Comparison of ENCODE assay signal across 9 cellular contexts in the genomic region with DNA sequence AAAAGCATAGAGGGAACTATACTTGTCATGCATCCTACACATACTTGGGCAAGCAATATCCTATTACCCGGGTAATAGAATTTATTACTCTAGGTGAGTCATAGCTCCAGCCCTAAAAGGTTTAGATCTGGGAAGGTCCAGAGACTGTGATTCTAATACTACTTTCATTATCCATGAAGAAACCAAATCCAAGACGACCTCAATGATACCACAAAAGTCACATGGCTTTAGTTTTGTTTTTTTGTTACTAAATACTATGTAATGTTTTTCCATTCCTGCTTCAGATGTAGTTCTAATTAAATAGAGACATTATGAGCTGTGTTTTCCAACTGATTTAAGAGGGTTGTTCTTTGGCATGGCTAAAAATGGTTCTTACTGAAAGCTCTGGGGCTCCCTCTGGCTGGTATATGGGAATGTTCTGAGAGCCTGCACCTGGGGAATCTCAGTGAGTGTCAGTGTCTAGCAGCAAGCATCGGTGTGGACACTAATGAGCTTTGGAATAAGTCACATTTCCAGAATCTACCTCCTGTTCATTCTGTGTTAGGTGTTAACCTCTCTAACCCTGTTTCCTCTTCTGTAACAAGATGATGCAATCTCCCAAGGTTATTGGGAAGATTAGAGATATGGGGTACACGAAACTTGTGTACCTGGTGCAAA. TPM values are rescaled to one million over a fixed set of nuclear protein-coding genes. Genes with fewer than 3 reads are reported as not detected.
A peak's percentile ranks its signal among the peaks of the same experiment; 100 is the strongest.
DNase-seq lines count a peak whose midpoint lies in the region; ATAC-seq and TF ChIP-seq lines count a peak whose summit lies in the region.
"Had no signal": no experiment of that assay in that cellular context is flagged by ENCODE, and none has a peak within 500 bp of the region (broad histone marks: within the 10 kb centered on the region; RNA-seq: fewer than 3 reads in every experiment).

No MANE protein-coding gene starts in this region.

- H3K27me3 Mint-ChIP-seq in nephron progenitor cell (ENCODE audit: low read depth, poor library complexity), result no peaks in the 10 kb centered on the region

- 34 to 41% methylated on average over 4 of the region's 4 CpGs for WGBS in heart right ventricle, 2 donors
- WGBS in spleen, 5 donors, result 39 to 62% (median 41%) methylated on average over 4 of the region's 4 CpGs

- H3K36me3 ChIP-seq in H7 (replicated peaks; ENCODE audit: control insufficient read depth, insufficient read depth, low read length), result no peaks in the 10 kb centered on the region
- peaks cover 0 to 69% (median 9%) of the 10 kb centered on the region in 9 donors for H3K36me3 ChIP-seq in heart right ventricle
- H3K36me3 ChIP-seq in spleen, result peaks cover 0 to 80% (median 7%) of the 10 kb centered on the region in 6 donors

- H3K9me3 ChIP-seq in heart right ventricle (no peaks in the 10 kb centered on the region), spleen (no peaks in the 10 kb centered on the region)

- H3K27ac ChIP-seq in VCaP (peak overlapping the region; percentile 36), heart right ventricle (peak overlapping the region in 2 of 10 donors; percentile 5 to 15), spleen (no peak overlapping the region)

- no peak overlapping the region for H3K27ac Mint-ChIP-seq in nephron progenitor cell

- no peak for TF ChIP-seq POLR2A in spleen (IDR thresholded peaks at IDR 0.05)

- peak; percentile 35 for DNase-seq in H7
- peak in 1 of 2 donors; percentile 35 for DNase-seq in heart right ventricle
- no peak for DNase-seq in spleen
- DNase-seq in epidermal melanocyte (ENCODE audit: insufficient read length, low spot score), result no peak
- no peak for DNase-seq in nephron progenitor cell
- no peak for DNase-seq in cerebellum (ENCODE audit: low spot score)

- no peaks in the 10 kb centered on the region for H3K27me3 ChIP-seq in H7 (ENCODE audit: control insufficient read depth, insufficient read depth, low read length)
- H3K27me3 ChIP-seq in heart right ventricle, result no peaks in the 10 kb centered on the region
- H3K27me3 ChIP-seq in spleen (replicated peaks in 1 of 7), result no peaks in the 10 kb centered on the region

- H3K4me3 ChIP-seq in H7 (ENCODE audit: insufficient read depth, low read depth, low read length) (no peak overlapping the region), heart right ventricle (no peak overlapping the region), spleen (no peak overlapping the region)

- intact Hi-C loops in heart right ventricle (cut with DNase I), result loop anchor here in 7 of 10 donors (1.0 to 10.0 kb wide), 5 partner anchors 78 to 188 kb away; partner anchors contain the start of gene IL18R1 (in 1 of the 7)
- intact Hi-C loops in spleen (cut with DNase I; ENCODE audit: low total_unique reads), result no loop called here

- H3K4me1 ChIP-seq in heart right ventricle (peaks cover 0 to 14% (median 6%) of the 10 kb centered on the region in 9 donors), spleen (peaks cover 0 to 10% (median 3%) of the 10 kb centered on the region in 6 donors)

- no peak overlapping the region for H3K4me3 Mint-ChIP-seq in nephron progenitor cell

- H3K9me3 Mint-ChIP-seq in nephron progenitor cell, result no peaks in the 10 kb centered on the region

- TF ChIP-seq CTCF in VCaP (conservative IDR thresholded peaks at IDR 0.05) (peak; percentile 83), heart right ventricle (IDR thresholded peaks at IDR 0.05) (peak; percentile 41 to 83 (median 66)), spleen (IDR thresholded peaks at IDR 0.05 in 8 of 11, conservative IDR thresholded peaks at IDR 0.05 in 3 of 11) (peak in 6 of 11 experiments; percentile 21 to 51 (median 34)), nephron progenitor cell (IDR thresholded peaks at IDR 0.05) (no peak)

- H3K4me1 Mint-ChIP-seq in nephron progenitor cell, result no peaks in the 10 kb centered on the region

- H3K36me3 Mint-ChIP-seq in nephron progenitor cell (ENCODE audit: low read depth), result no peaks in the 10 kb centered on the region

- ATAC-seq in heart right ventricle (peak; percentile 73 to 95 (median 86)), HG03354 (IDR thresholded peaks at IDR 0.05; ENCODE audit: poor library complexity, severe bottlenecking, unreplicated experiment) (no peak)

RNA-seq across cellular contexts. Expression of gene IL1RL2, which starts 20.5 kb away (rescaled TPM):
- total RNA-seq in H7 (2014; rRNA removed; shearing (Covaris generic)), result not detected in 2 replicates
- under 1 TPM in 5 of 10 donors, not detected in 5; 0.11 to 0.92 (median 0.31) TPM for total RNA-seq in heart right ventricle
- under 1 TPM; 0.22 to 0.29 TPM for polyA plus RNA-seq in heart right ventricle
- under 1 TPM in 3 of 7 donors, not detected in 4; 0.13 to 0.49 (median 0.23) TPM for total RNA-seq in spleen
- polyA plus RNA-seq in spleen, result under 1 TPM; 0.05 to 0.13 (median 0.06) TPM
- total RNA-seq in cerebellum, result 0.73 TPM
- total RNA-seq: skeletal muscle tissue had no signal

RNA-seq across cellular contexts. Expression of gene IL1R1, which starts 23.8 kb away (rescaled TPM):
- 0.04 and 1.0 TPM in 2 replicates for total RNA-seq in H7 (2014; rRNA removed; shearing (Covaris generic))
- 10 to 100 TPM in 9 of 10 donors, 1 to 10 TPM in 1; 5.7 to 47.0 (median 17.6) TPM for total RNA-seq in heart right ventricle
- polyA plus RNA-seq in heart right ventricle, result 10 to 100 TPM; 22.0 to 28.7 TPM
- total RNA-seq in spleen, result 100 to 1,000 TPM in 1 of 7 donors, 10 to 100 TPM in 6; 66.9 to 163 (median 80.8) TPM
- polyA plus RNA-seq in spleen, result 10 to 100 TPM in 2 of 3 donors, 1 to 10 TPM in 1; 7.6 to 17.0 (median 14.3) TPM
- total RNA-seq in cerebellum, result 1.5 TPM
